In genomic region chr12:70639535-70639934, GRCh38 we compare ENCODE assay signal across 37 cellular contexts. TPM values are rescaled to one million over a fixed set of nuclear protein-coding genes. Genes with fewer than 3 reads are reported as not detected.
"Had no signal": no experiment of that assay in that cellular context is flagged by ENCODE, and none has a peak within 500 bp of the region (broad histone marks: within the 10 kb centered on the region; RNA-seq: fewer than 3 reads in every experiment).

No MANE protein-coding gene starts in this region.

- H3K9me3 ChIP-seq: ascending aorta, body of pancreas, breast epithelium had no signal

- H3K36me3 ChIP-seq: ascending aorta, brain microvascular endothelial cell, breast epithelium, WERI-Rb-1 had no signal

- DNase-seq: activated CD4-positive, alpha-beta memory T cell treated with anti-CD3 and anti-CD28 coated beads, Interleukin-2, amount 10 ng/mL, durations not matched to agents 7 days and 5 days; activated CD4-positive, alpha-beta T cell treated with anti-CD3 and anti-CD28 coated beads for 1 hour; activated CD4-positive, alpha-beta T cell treated with anti-CD3 and anti-CD28 coated beads for 36 hours; activated CD4-positive, alpha-beta T cell treated with anti-CD3 and anti-CD28 coated beads for 48 hours; activated CD4-positive, alpha-beta T cell treated with anti-CD3 and anti-CD28 coated beads, Interleukin-2, amount 10 ng/mL, durations not matched to agents 7 days and 5 days; activated CD4-positive, alpha-beta T cell treated with anti-CD3 and anti-CD28 coated beads, Interleukin-2, amount 50 U/mL, for 48 hours; activated CD4-positive, CD25-positive, alpha-beta regulatory T cell; activated CD8-positive, alpha-beta memory T cell treated with anti-CD3 and anti-CD28 coated beads for 24 hours; activated CD8-positive, alpha-beta memory T cell treated with anti-CD3 and anti-CD28 coated beads, Interleukin-2, amount 10 ng/mL, durations not matched to agents 7 days and 5 days; activated CD8-positive, alpha-beta memory T cell treated with anti-CD3 and anti-CD28 coated beads, Interleukin-2, amount 50 U/mL, for 48 hours; activated CD8-positive, alpha-beta T cell treated with anti-CD3 and anti-CD28 coated beads, Interleukin-2, amount 10 ng/mL, durations not matched to agents 7 days and 5 days; activated effector memory CD4-positive, alpha-beta T cell treated with Interleukin-2 at 50 U/mL for 16 hours; activated gamma-delta T cell; activated naive CD4-positive, alpha-beta T cell treated with anti-CD3 and anti-CD28 coated beads, Interleukin-2, amount 10 ng/mL, durations not matched to agents 7 days and 5 days; activated naive CD4-positive, alpha-beta T cell treated with Interleukin-2 at 50 U/mL for 16 hours; activated naive CD8-positive, alpha-beta T cell treated with anti-CD3 and anti-CD28 coated beads, Interleukin-2, amount 10 ng/mL, durations not matched to agents 7 days and 5 days; activated naive CD8-positive, alpha-beta T cell treated with anti-CD3 and anti-CD28 coated beads, Interleukin-2, amount 50 U/mL, for 24 hours; activated T-cell treated with anti-CD3 and anti-CD28 coated beads, Interleukin-2, amount 50 U/mL, for 24 hours; activated T-cell treated with anti-CD3 and anti-CD28 coated beads, Interleukin-2, amount 50 U/mL, for 48 hours; amygdala; anterior cingulate cortex; body of pancreas; brain microvascular endothelial cell; central memory CD4-positive, alpha-beta T cell; T-helper 17 cell; T-helper 9 cell; WERI-Rb-1 had no signal

- H3K36me3 Mint-ChIP-seq: activated CD8-positive, alpha-beta memory T cell treated with anti-CD3 and anti-CD28 coated beads, Interleukin-2, amount 10 ng/mL, durations not matched to agents 7 days and 5 days; activated naive CD4-positive, alpha-beta T cell treated with anti-CD3 and anti-CD28 coated beads, Interleukin-2, amount 10 ng/mL, durations not matched to agents 7 days and 5 days; activated naive CD4-positive, alpha-beta T cell treated with anti-CD3 and anti-CD28 coated beads, Interleukin-2, amount 50 U/mL, for 24 hours; activated naive CD8-positive, alpha-beta T cell; activated naive CD8-positive, alpha-beta T cell treated with anti-CD3 and anti-CD28 coated beads, Interleukin-2, amount 10 ng/mL, durations not matched to agents 7 days and 5 days; WTC11 had no signal

- ATAC-seq: activated CD4-positive, alpha-beta T cell treated with anti-CD3 and anti-CD28 coated beads for 36 hours; activated CD8-positive, alpha-beta memory T cell treated with anti-CD3 and anti-CD28 coated beads, Interleukin-2, amount 10 ng/mL, durations not matched to agents 7 days and 5 days; activated CD8-positive, alpha-beta T cell treated with anti-CD3 and anti-CD28 coated beads, Interleukin-2, amount 10 ng/mL, durations not matched to agents 7 days and 5 days; activated naive CD8-positive, alpha-beta T cell treated with anti-CD3 and anti-CD28 coated beads, Interleukin-2, amount 50 U/mL, for 24 hours; body of pancreas; T-helper 17 cell; WTC11 had no signal

- FAIRE-seq: colon, TTC549 had no signal

- H3K4me1 Mint-ChIP-seq: activated CD4-positive, alpha-beta memory T cell treated with anti-CD3 and anti-CD28 coated beads, Interleukin-2, amount 10 ng/mL, durations not matched to agents 7 days and 5 days; activated CD4-positive, alpha-beta T cell treated with anti-CD3 and anti-CD28 coated beads for 36 hours; activated CD4-positive, alpha-beta T cell treated with anti-CD3 and anti-CD28 coated beads, Interleukin-2, amount 10 ng/mL, durations not matched to agents 7 days and 5 days; activated CD8-positive, alpha-beta memory T cell treated with anti-CD3 and anti-CD28 coated beads, Interleukin-2, amount 10 ng/mL, durations not matched to agents 7 days and 5 days; activated naive CD4-positive, alpha-beta T cell treated with anti-CD3 and anti-CD28 coated beads, Interleukin-2, amount 10 ng/mL, durations not matched to agents 7 days and 5 days; activated naive CD4-positive, alpha-beta T cell treated with anti-CD3 and anti-CD28 coated beads, Interleukin-2, amount 50 U/mL, for 24 hours; activated naive CD8-positive, alpha-beta T cell treated with anti-CD3 and anti-CD28 coated beads, Interleukin-2, amount 10 ng/mL, durations not matched to agents 7 days and 5 days; activated naive CD8-positive, alpha-beta T cell treated with anti-CD3 and anti-CD28 coated beads, Interleukin-2, amount 50 U/mL, for 24 hours had no signal

- H3K27ac Mint-ChIP-seq: activated CD4-positive, alpha-beta memory T cell treated with anti-CD3 and anti-CD28 coated beads, Interleukin-2, amount 10 ng/mL, durations not matched to agents 7 days and 5 days; activated CD4-positive, alpha-beta T cell treated with anti-CD3 and anti-CD28 coated beads for 36 hours; activated CD4-positive, alpha-beta T cell treated with anti-CD3 and anti-CD28 coated beads, Interleukin-2, amount 10 ng/mL, durations not matched to agents 7 days and 5 days; activated CD8-positive, alpha-beta memory T cell treated with anti-CD3 and anti-CD28 coated beads, Interleukin-2, amount 10 ng/mL, durations not matched to agents 7 days and 5 days; activated CD8-positive, alpha-beta T cell treated with anti-CD3 and anti-CD28 coated beads, Interleukin-2, amount 10 ng/mL, durations not matched to agents 7 days and 5 days; activated naive CD4-positive, alpha-beta T cell treated with anti-CD3 and anti-CD28 coated beads, Interleukin-2, amount 10 ng/mL, durations not matched to agents 7 days and 5 days; activated naive CD4-positive, alpha-beta T cell treated with anti-CD3 and anti-CD28 coated beads, Interleukin-2, amount 50 U/mL, for 24 hours; activated naive CD8-positive, alpha-beta T cell; activated naive CD8-positive, alpha-beta T cell treated with anti-CD3 and anti-CD28 coated beads, Interleukin-2, amount 10 ng/mL, durations not matched to agents 7 days and 5 days; activated naive CD8-positive, alpha-beta T cell treated with anti-CD3 and anti-CD28 coated beads, Interleukin-2, amount 50 U/mL, for 24 hours; activated T-cell treated with anti-CD3 and anti-CD28 coated beads, Interleukin-2, amount 50 U/mL, for 24 hours; activated T-helper 2 cell treated with anti-CD3 and anti-CD28 coated beads, Interferon-gamma antibody, Interleukin-2, Interleukin-4, amounts not matched to agents 10 μg/mL and 5 μg/mL and 100 μg/mL, durations not matched to agents 14 hours and 24 hours and 36 hours; T-helper 17 cell; WTC11 had no signal

- H3K4me1 ChIP-seq: ascending aorta, body of pancreas, breast epithelium had no signal

- H3K4me3 ChIP-seq: ascending aorta, body of pancreas, breast epithelium had no signal

- H3K27me3 ChIP-seq: ascending aorta, body of pancreas, brain microvascular endothelial cell, breast epithelium had no signal

- H3K9me3 Mint-ChIP-seq: activated CD4-positive, alpha-beta memory T cell treated with anti-CD3 and anti-CD28 coated beads, Interleukin-2, amount 10 ng/mL, durations not matched to agents 7 days and 5 days; activated CD4-positive, alpha-beta T cell treated with anti-CD3 and anti-CD28 coated beads, Interleukin-2, amount 10 ng/mL, durations not matched to agents 7 days and 5 days; activated naive CD4-positive, alpha-beta T cell treated with anti-CD3 and anti-CD28 coated beads, Interleukin-2, amount 10 ng/mL, durations not matched to agents 7 days and 5 days; activated naive CD4-positive, alpha-beta T cell treated with anti-CD3 and anti-CD28 coated beads, Interleukin-2, amount 50 U/mL, for 24 hours; activated naive CD8-positive, alpha-beta T cell treated with anti-CD3 and anti-CD28 coated beads, Interleukin-2, amount 10 ng/mL, durations not matched to agents 7 days and 5 days; activated naive CD8-positive, alpha-beta T cell treated with anti-CD3 and anti-CD28 coated beads, Interleukin-2, amount 50 U/mL, for 24 hours; activated T-cell treated with anti-CD3 and anti-CD28 coated beads, Interleukin-2, amount 50 U/mL, for 24 hours; activated T-helper 2 cell treated with anti-CD3 and anti-CD28 coated beads, Interferon-gamma antibody, Interleukin-2, Interleukin-4, amounts not matched to agents 10 μg/mL and 5 μg/mL and 100 μg/mL, durations not matched to agents 14 hours and 24 hours and 36 hours; WTC11 had no signal

- H3K4me3 Mint-ChIP-seq: activated CD4-positive, alpha-beta memory T cell treated with anti-CD3 and anti-CD28 coated beads, Interleukin-2, amount 10 ng/mL, durations not matched to agents 7 days and 5 days; activated CD4-positive, alpha-beta T cell treated with anti-CD3 and anti-CD28 coated beads for 36 hours; activated CD4-positive, alpha-beta T cell treated with anti-CD3 and anti-CD28 coated beads, Interleukin-2, amount 10 ng/mL, durations not matched to agents 7 days and 5 days; activated CD8-positive, alpha-beta memory T cell treated with anti-CD3 and anti-CD28 coated beads, Interleukin-2, amount 10 ng/mL, durations not matched to agents 7 days and 5 days; activated CD8-positive, alpha-beta T cell treated with anti-CD3 and anti-CD28 coated beads, Interleukin-2, amount 10 ng/mL, durations not matched to agents 7 days and 5 days; activated naive CD4-positive, alpha-beta T cell treated with anti-CD3 and anti-CD28 coated beads, Interleukin-2, amount 10 ng/mL, durations not matched to agents 7 days and 5 days; activated naive CD4-positive, alpha-beta T cell treated with anti-CD3 and anti-CD28 coated beads, Interleukin-2, amount 50 U/mL, for 24 hours; activated naive CD8-positive, alpha-beta T cell; activated naive CD8-positive, alpha-beta T cell treated with anti-CD3 and anti-CD28 coated beads, Interleukin-2, amount 10 ng/mL, durations not matched to agents 7 days and 5 days; activated naive CD8-positive, alpha-beta T cell treated with anti-CD3 and anti-CD28 coated beads, Interleukin-2, amount 50 U/mL, for 24 hours; activated T-cell treated with anti-CD3 and anti-CD28 coated beads, Interleukin-2, amount 50 U/mL, for 24 hours; T-helper 17 cell; WTC11 had no signal

- H3K27me3 Mint-ChIP-seq: activated CD4-positive, alpha-beta memory T cell treated with anti-CD3 and anti-CD28 coated beads, Interleukin-2, amount 10 ng/mL, durations not matched to agents 7 days and 5 days had no signal

- H3K27ac ChIP-seq: ascending aorta, body of pancreas, brain microvascular endothelial cell, breast epithelium, WERI-Rb-1 had no signal

RNA-seq across cellular contexts. Expression of gene PTPRB, which starts 2.3 kb away (rescaled TPM):
- total RNA-seq: activated CD4-positive, alpha-beta memory T cell treated with anti-CD3 and anti-CD28 coated beads, Interleukin-2, amount 10 ng/mL, durations not matched to agents 7 days and 5 days; activated CD4-positive, alpha-beta T cell treated with anti-CD3 and anti-CD28 coated beads for 36 hours; activated CD4-positive, alpha-beta T cell treated with anti-CD3 and anti-CD28 coated beads, Interleukin-2, amount 10 ng/mL, durations not matched to agents 7 days and 5 days; activated CD8-positive, alpha-beta memory T cell treated with anti-CD3 and anti-CD28 coated beads, Interleukin-2, amount 10 ng/mL, durations not matched to agents 7 days and 5 days; activated CD8-positive, alpha-beta T cell treated with anti-CD3 and anti-CD28 coated beads, Interleukin-2, amount 10 ng/mL, durations not matched to agents 7 days and 5 days; activated naive CD8-positive, alpha-beta T cell treated with anti-CD3 and anti-CD28 coated beads, Interleukin-2, amount 10 ng/mL, durations not matched to agents 7 days and 5 days; activated T-helper 2 cell treated with anti-CD3 and anti-CD28 coated beads, Interferon-gamma antibody, Interleukin-2, Interleukin-4, amounts not matched to agents 10 μg/mL and 5 μg/mL and 100 μg/mL, durations not matched to agents 14 hours and 24 hours and 36 hours; T-helper 1 cell treated with Interleukin-12 subunit alpha and Interleukin-12 subunit beta and Interleukin-4 antibody, amounts not matched to agents 30 ng/mL and 1 ng/mL, for 36 hours; T-helper 17 cell; T-helper 2 cell treated with Interferon-gamma antibody and Interleukin-4, amounts not matched to agents 100 ng/mL and 5 ng/mL, for 36 hours had no signal
